ENCODE assay signal across 8 cellular contexts in the genomic region with DNA sequence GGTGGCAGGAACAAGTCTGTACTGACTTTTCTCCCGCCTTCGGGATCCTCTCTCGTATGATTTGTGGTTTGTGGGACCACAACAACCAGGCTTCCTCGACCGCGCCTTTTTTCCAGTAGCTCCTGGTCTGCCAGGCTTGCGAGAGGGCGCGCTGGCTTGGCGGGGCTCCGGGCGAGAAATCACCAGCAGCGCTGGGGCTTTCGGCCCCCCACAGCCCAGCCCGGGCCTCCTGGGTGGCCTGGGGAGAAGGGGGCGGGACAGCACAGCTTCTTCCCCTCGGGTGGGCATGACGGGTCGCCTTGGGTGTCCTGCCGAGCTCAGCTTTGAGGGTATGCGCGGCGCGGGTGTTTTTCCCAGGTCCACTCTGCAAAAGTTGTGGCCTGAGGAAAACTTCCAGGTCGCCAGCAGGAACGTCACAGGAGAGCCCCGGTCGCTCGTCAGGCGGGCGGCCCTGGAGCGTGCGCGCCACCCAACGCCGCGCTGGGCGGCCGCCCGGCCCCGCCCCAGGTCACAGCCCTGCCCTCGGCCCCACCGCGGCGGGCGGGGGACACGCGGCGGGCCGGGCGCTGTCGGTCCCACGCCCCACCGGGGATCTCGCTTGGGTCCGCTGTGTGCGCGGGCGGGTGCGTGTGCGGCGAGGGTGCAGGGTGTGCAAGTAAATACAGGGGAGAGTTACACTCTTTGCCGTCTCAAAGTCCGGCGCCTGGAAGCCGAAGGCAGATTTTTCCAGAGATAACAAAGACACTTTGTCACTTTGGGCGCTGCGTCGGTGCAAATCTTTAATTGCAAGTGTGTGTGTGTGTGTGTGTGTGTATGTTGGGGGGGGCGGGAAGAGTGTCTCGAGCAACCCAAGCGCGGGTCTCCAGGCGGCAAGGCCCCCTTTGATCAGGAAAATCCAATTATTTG.
DNase-seq lines count a peak whose midpoint lies in the region; ATAC-seq and TF ChIP-seq lines count a peak whose summit lies in the region.

No MANE protein-coding gene starts in this region.

- no peak for TF ChIP-seq CTCF in 22Rv1 (IDR thresholded peaks at IDR 0.05)
- TF ChIP-seq CTCF in GM12865 (IDR thresholded peaks at IDR 0.05; ENCODE audit: insufficient read depth, low read depth, low read length, missing control alignments), result no peak

- peak overlapping the region; percentile 38 for H3K4me3 ChIP-seq in GM12865 (ENCODE audit: low read depth, low read length)
- H3K4me3 ChIP-seq in muscle layer of duodenum (ENCODE audit: low read depth in 1 of 2, low read length in 2 of 2), result peak overlapping the region; percentile 64 to 83

- no peaks in the 10 kb centered on the region for H3K9me3 ChIP-seq in muscle layer of duodenum (ENCODE audit: control insufficient read depth in 1 of 2, low read length in 2 of 2)

- H3K4me1 ChIP-seq in muscle layer of duodenum (ENCODE audit: control insufficient read depth in 1 of 2, insufficient read depth in 2 of 2, low read length in 2 of 2), result peaks cover 3 to 48% of the 10 kb centered on the region in 2 donors

- no peak overlapping the region for H3K27ac Mint-ChIP-seq in effector memory CD8-positive, alpha-beta T cell

- ATAC-seq in effector memory CD8-positive, alpha-beta T cell (replicated peaks), result peak; percentile 57
- no peak for ATAC-seq in HG02938 (IDR thresholded peaks at IDR 0.05; ENCODE audit: unreplicated experiment)

- peak overlapping the region; percentile 87 to 90 for H3K4me3 Mint-ChIP-seq in effector memory CD8-positive, alpha-beta T cell

- H3K36me3 Mint-ChIP-seq in effector memory CD8-positive, alpha-beta T cell (ENCODE audit: insufficient read depth), result peaks cover 5% of the 10 kb centered on the region

- H3K4me1 Mint-ChIP-seq in effector memory CD8-positive, alpha-beta T cell (ENCODE audit: low read depth in 2 of 2), result peaks cover 15 to 16% of the 10 kb centered on the region in 2 donors

- DNase-seq in GM12865 (ENCODE audit: low read depth) (no peak), SW480 (ENCODE audit: low spot score) (peak; percentile 58), cerebellar nuclear complex (lab: John Stamatoyannopoulos, UW) (no peak)
- no peak for DNase-seq in effector memory CD8-positive, alpha-beta T cell
- no peak for DNase-seq in effector CD8-positive, alpha-beta T cell (lab: John Stamatoyannopoulos, UW)

- H3K27ac ChIP-seq in 22Rv1, result peak overlapping the region; percentile 58
- no peak overlapping the region for H3K27ac ChIP-seq in muscle layer of duodenum (ENCODE audit: low read length)

- H3K27me3 Mint-ChIP-seq in effector memory CD8-positive, alpha-beta T cell, result peaks cover 66 to 83% of the 10 kb centered on the region in 2 donors

- no peaks in the 10 kb centered on the region for H3K9me3 Mint-ChIP-seq in effector memory CD8-positive, alpha-beta T cell

- peaks cover 37% of the 10 kb centered on the region for H3K27me3 ChIP-seq in muscle layer of duodenum (ENCODE audit: low read depth, low read length)

- H3K36me3 ChIP-seq in muscle layer of duodenum (ENCODE audit: control insufficient read depth in 1 of 2, insufficient read depth in 2 of 2, low read length in 2 of 2), result no peaks in the 10 kb centered on the region
